ENCODE assay signal across 15 cellular contexts in genomic region chr6:126720326-126720725, GRCh38.
"Had no signal": no experiment of that assay in that cellular context is flagged by ENCODE, and none has a peak within 500 bp of the region (broad histone marks: within the 10 kb centered on the region; RNA-seq: fewer than 3 reads in every experiment).

No MANE protein-coding gene starts in this region.

- H3K79me2 ChIP-seq: hepatocyte had no signal

- H3K4me1 ChIP-seq: body of pancreas, lower lobe of right lung, pancreas had no signal

- H3K4me1 Mint-ChIP-seq: activated CD4-positive, alpha-beta T cell treated with anti-CD3 and anti-CD28 coated beads, Interleukin-2, amount 10 ng/mL, durations not matched to agents 7 days and 5 days; central memory CD8-positive, alpha-beta T cell had no signal

- H3K27ac ChIP-seq: body of pancreas, hepatocyte, lower lobe of right lung, pancreas, thyroid gland had no signal

- FAIRE-seq: pancreas, urothelium cell line had no signal

- H3K27me3 Mint-ChIP-seq: activated CD4-positive, alpha-beta T cell treated with anti-CD3 and anti-CD28 coated beads, Interleukin-2, amount 10 ng/mL, durations not matched to agents 7 days and 5 days; central memory CD8-positive, alpha-beta T cell; T-helper 17 cell had no signal

- H2AFZ ChIP-seq: hepatocyte had no signal

- H3K36me3 ChIP-seq: lower lobe of right lung, pancreas, thyroid gland had no signal

- H3K27me3 ChIP-seq: body of pancreas, hepatocyte, pancreas, thyroid gland had no signal

- ATAC-seq: body of pancreas, esophagus mucosa, lower lobe of right lung, pancreas, T-helper 17 cell had no signal

- H3K27ac Mint-ChIP-seq: activated CD4-positive, alpha-beta T cell treated with anti-CD3 and anti-CD28 coated beads, Interleukin-2, amount 10 ng/mL, durations not matched to agents 7 days and 5 days; T-helper 17 cell had no signal

- H3K4me3 Mint-ChIP-seq: activated CD4-positive, alpha-beta T cell treated with anti-CD3 and anti-CD28 coated beads, Interleukin-2, amount 10 ng/mL, durations not matched to agents 7 days and 5 days; central memory CD8-positive, alpha-beta T cell; T-helper 17 cell had no signal

- H3K4me2 ChIP-seq: hepatocyte had no signal

- DNase-seq: activated CD4-positive, alpha-beta T cell treated with anti-CD3 and anti-CD28 coated beads, Interleukin-2, amount 10 ng/mL, durations not matched to agents 7 days and 5 days; activated CD4-positive, CD25-positive, alpha-beta regulatory T cell; activated CD8-positive, alpha-beta memory T cell treated with anti-CD3 and anti-CD28 coated beads for 24 hours; activated naive CD4-positive, alpha-beta T cell treated with Interleukin-2 at 50 U/mL for 16 hours; body of pancreas; kidney glomerular epithelial cell; lower lobe of right lung; midbrain; pancreas; T-helper 17 cell; thyroid gland had no signal

- H3K9me3 ChIP-seq: body of pancreas, lower lobe of right lung, pancreas, thyroid gland had no signal

- H3K4me3 ChIP-seq: body of pancreas, hepatocyte, lower lobe of right lung, pancreas, thyroid gland had no signal
